27 cellular contexts compared by ENCODE assay signal in genomic region chr13:73364706-73365105, GRCh38.
A peak's percentile ranks its signal among the peaks of the same experiment; 100 is the strongest.
DNase-seq lines count a peak whose midpoint lies in the region; ATAC-seq, FAIRE-seq and TF ChIP-seq lines count a peak whose summit lies in the region.
"Had no signal": no experiment of that assay in that cellular context is flagged by ENCODE, and none has a peak within 500 bp of the region (broad histone marks: within the 10 kb centered on the region; RNA-seq: fewer than 3 reads in every experiment).

No MANE protein-coding gene starts in this region.

- no peak for TF ChIP-seq EP300 in transverse colon (IDR thresholded peaks at IDR 0.05; ENCODE audit: low read depth)

- H3K9me3 Mint-ChIP-seq in stimulated activated naive B cell treated with anti-CD40 and anti-IgM and Interleukin-4, amounts not matched to agents 10 μg/mL and 1 μg/mL and 100 μg/mL, for 72 hours, result no peaks in the 10 kb centered on the region
- H3K9me3 Mint-ChIP-seq: activated T-helper 1 cell treated with anti-CD3 and anti-CD28 coated beads, Interleukin-12 subunit alpha, Interleukin-12 subunit beta, Interleukin-2, Interleukin-4 antibody, amounts not matched to agents 30 ng/mL and 10 ng/mL and 1 ng/mL, durations not matched to agents 14 hours and 24 hours and 36 hours; dendritic cell treated with granulocyte-macrophage colony-stimulating factor and Interleukin-4, amounts not matched to agents 40 ng/mL and 50 ng/mL, for 4 days; memory B cell; type B pancreatic cell; WTC11 had no signal

- in situ Hi-C loops in transverse colon (cut with MboI; ENCODE audit: low pct_ligation_motif_present in 1 of 4, low pct_unique_long_range_greater_than_20kb in 1 of 4, low sequenced_read_pairs in 3 of 4), result no loop called here

- H3K9me3 ChIP-seq in esophagus (ENCODE audit: control insufficient read depth in 2 of 2, insufficient read depth in 1 of 2, low read depth in 1 of 2, low read length in 1 of 2) (no peaks in the 10 kb centered on the region), transverse colon (no peaks in the 10 kb centered on the region)

- H3K27ac Mint-ChIP-seq in stimulated activated naive B cell treated with anti-CD40 and anti-IgM and Interleukin-4, amounts not matched to agents 10 μg/mL and 1 μg/mL and 100 μg/mL, for 72 hours, result no peak overlapping the region
- H3K27ac Mint-ChIP-seq: activated naive CD8-positive, alpha-beta T cell; activated T-helper 1 cell treated with anti-CD3 and anti-CD28 coated beads, Interleukin-12 subunit alpha, Interleukin-12 subunit beta, Interleukin-2, Interleukin-4 antibody, amounts not matched to agents 30 ng/mL and 10 ng/mL and 1 ng/mL, durations not matched to agents 14 hours and 24 hours and 36 hours; B cell; dendritic cell treated with granulocyte-macrophage colony-stimulating factor and Interleukin-4, amounts not matched to agents 40 ng/mL and 50 ng/mL, for 4 days; memory B cell; progenitor cell of endocrine pancreas; type B pancreatic cell; WTC11 had no signal

- no peaks in the 10 kb centered on the region for H3K36me3 ChIP-seq in esophagus (ENCODE audit: control insufficient read depth in 2 of 2, insufficient read depth in 2 of 2, low read length in 1 of 2)
- no peaks in the 10 kb centered on the region for H3K36me3 ChIP-seq in transverse colon

- H3K27me3 Mint-ChIP-seq in stimulated activated naive B cell treated with anti-CD40 and anti-IgM and Interleukin-4, amounts not matched to agents 10 μg/mL and 1 μg/mL and 100 μg/mL, for 72 hours, result no peaks in the 10 kb centered on the region
- H3K27me3 Mint-ChIP-seq: activated naive CD8-positive, alpha-beta T cell; B cell; dendritic cell treated with granulocyte-macrophage colony-stimulating factor and Interleukin-4, amounts not matched to agents 40 ng/mL and 50 ng/mL, for 4 days; memory B cell; progenitor cell of endocrine pancreas; type B pancreatic cell had no signal

- H3K4me3 ChIP-seq in esophagus (ENCODE audit: low read depth in 1 of 2, low read length in 2 of 2) (no peak overlapping the region), transverse colon (no peak overlapping the region)

- TF ChIP-seq POLR2A in transverse colon (IDR thresholded peaks at IDR 0.05) (no peak), H54 (IDR thresholded peaks at IDR 0.05; ENCODE audit: low read depth, low read length) (no peak)

- no peaks in the 10 kb centered on the region for H3K36me3 Mint-ChIP-seq in stimulated activated naive B cell treated with anti-CD40 and anti-IgM and Interleukin-4, amounts not matched to agents 10 μg/mL and 1 μg/mL and 100 μg/mL, for 72 hours
- H3K36me3 Mint-ChIP-seq: activated naive CD8-positive, alpha-beta T cell; memory B cell; type B pancreatic cell; WTC11 had no signal

- peak in 2 of 3 experiments; percentile 51 to 81 for DNase-seq in NCI-H1417 (lab: John Stamatoyannopoulos, UW)
- DNase-seq in NCI-H1417 treated with DMSO at 0.1 percent for 48 hours (lab: John Stamatoyannopoulos, UW), result no peak
- DNase-seq in NCI-H69 (lab: John Stamatoyannopoulos, UW), result peak; percentile 36
- DNase-seq in transverse colon, result peak; percentile 44
- DNase-seq in H54 (ENCODE audit: insufficient read length, low spot score), result no peak
- no peak for DNase-seq in stimulated activated naive B cell treated with anti-CD40 and anti-IgM and Interleukin-4, amounts not matched to agents 10 μg/mL and 1 μg/mL and 100 μg/mL, for 72 hours
- DNase-seq: aorta, glutamatergic neuron, NCI-H1105, NCI-H2107, NCI-H526 treated with DMSO at 0.1 percent for 48 hours, Right ventricle myocardium superior had no signal

- H3K4me3 Mint-ChIP-seq in stimulated activated naive B cell treated with anti-CD40 and anti-IgM and Interleukin-4, amounts not matched to agents 10 μg/mL and 1 μg/mL and 100 μg/mL, for 72 hours, result no peak overlapping the region
- H3K4me3 Mint-ChIP-seq: activated naive CD8-positive, alpha-beta T cell; activated T-helper 1 cell treated with anti-CD3 and anti-CD28 coated beads, Interleukin-12 subunit alpha, Interleukin-12 subunit beta, Interleukin-2, Interleukin-4 antibody, amounts not matched to agents 30 ng/mL and 10 ng/mL and 1 ng/mL, durations not matched to agents 14 hours and 24 hours and 36 hours; B cell; dendritic cell treated with granulocyte-macrophage colony-stimulating factor and Interleukin-4, amounts not matched to agents 40 ng/mL and 50 ng/mL, for 4 days; memory B cell; WTC11 had no signal

- no peak for FAIRE-seq in H54 (lab: Jason Lieb, UNC)
- FAIRE-seq: A204.1, endometrium, GM12891, GM19239 had no signal

- H3K27ac ChIP-seq in esophagus (ENCODE audit: low read depth in 2 of 2, low read length in 1 of 2), result peak overlapping the region; percentile 79 to 81
- H3K27ac ChIP-seq in transverse colon, result peak overlapping the region; percentile 44 to 64 (median 54)

- H3K4me1 Mint-ChIP-seq in stimulated activated naive B cell treated with anti-CD40 and anti-IgM and Interleukin-4, amounts not matched to agents 10 μg/mL and 1 μg/mL and 100 μg/mL, for 72 hours, result no peaks in the 10 kb centered on the region
- H3K4me1 Mint-ChIP-seq: B cell, memory B cell, WTC11 had no signal

- intact Hi-C loops in transverse colon (cut with DNase I; ENCODE audit: low total_unique reads), result no loop called here

- H3K4me1 ChIP-seq in esophagus (ENCODE audit: control insufficient read depth in 2 of 2, insufficient read depth in 2 of 2, low read length in 1 of 2) (peaks cover 0 to 5% of the 10 kb centered on the region in 2 donors), transverse colon (peaks cover 5 to 32% (median 12%) of the 10 kb centered on the region in 4 donors)

- no peak for TF ChIP-seq CTCF in transverse colon (IDR thresholded peaks at IDR 0.05)

- no peaks in the 10 kb centered on the region for H3K27me3 ChIP-seq in esophagus (ENCODE audit: control insufficient read depth in 1 of 2, insufficient read depth in 2 of 2, low read length in 2 of 2)
- no peaks in the 10 kb centered on the region for H3K27me3 ChIP-seq in transverse colon

- WGBS in esophagus, 2 donors, result 31 to 42% methylated on average over 3 of the region's 3 CpGs
- 31 to 41% methylated on average over 3 of the region's 3 CpGs for WGBS in transverse colon (ENCODE audit: low coverage in 1 of 2), 2 donors

- no peak for ATAC-seq in stimulated activated naive B cell treated with anti-CD40 and anti-IgM and Interleukin-4, amounts not matched to agents 10 μg/mL and 1 μg/mL and 100 μg/mL, for 72 hours (replicated peaks)
- no peak for ATAC-seq in HG02840 (IDR thresholded peaks at IDR 0.05; ENCODE audit: low FRiP score, unreplicated experiment)
- ATAC-seq: HCT116, WTC11 had no signal

Comparison
In these comparisons a context has a peak if more than half of its experiments do, and no peak if none do; other contexts are left out.
1. DNase-seq: peak in NCI-H1417 (2 of 3), NCI-H69 (single experiment) and transverse colon (single experiment); none in NCI-H1417 treated with DMSO at 0.1 percent for 48 hours (single experiment), H54 (single experiment) and stimulated activated naive B cell treated with anti-CD40 and anti-IgM and Interleukin-4, amounts not matched to agents 10 μg/mL and 1 μg/mL and 100 μg/mL, for 72 hours (single experiment).